18 cellular contexts compared by ENCODE assay signal in genomic region chr14:102882233-102882906, GRCh38. TPM values are rescaled to one million over a fixed set of nuclear protein-coding genes. Genes with fewer than 3 reads are reported as not detected.
DNase-seq lines count a peak whose midpoint lies in the region; ATAC-seq and TF ChIP-seq lines count a peak whose summit lies in the region.
"Had no signal": no experiment of that assay in that cellular context is flagged by ENCODE, and none has a peak within 500 bp of the region (broad histone marks: within the 10 kb centered on the region; RNA-seq: fewer than 3 reads in every experiment).

No MANE protein-coding gene starts in this region.

- intact Hi-C loops in naive thymus-derived CD4-positive, alpha-beta T cell (cut with micrococcal nuclease): loop anchor here in 1 of 2 donors (10.0 kb wide), 1 partner anchor 108 kb away; the partner anchor contains the start of gene TRAF3
- intact Hi-C loops in PC-9 (cut with micrococcal nuclease; ENCODE audit: unreplicated experiment): no loop called here

- H4K20me1 ChIP-seq in PC-9 (ENCODE audit: insufficient read depth): no peaks in the 10 kb centered on the region

- ATAC-seq in naive thymus-derived CD4-positive, alpha-beta T cell: no peak
- no peak for ATAC-seq in HG03159 (IDR thresholded peaks at IDR 0.05; ENCODE audit: unreplicated experiment)
- ATAC-seq: pancreas, right lobe of liver had no signal

- H3K36me3 Mint-ChIP-seq in activated naive CD8-positive, alpha-beta T cell: peaks cover 7% of the 10 kb centered on the region
- peaks cover 15% of the 10 kb centered on the region for H3K36me3 Mint-ChIP-seq in activated naive CD8-positive, alpha-beta T cell treated with anti-CD3 and anti-CD28 coated beads for 36 hours
- peaks cover 0 to 43% (median 22%) of the 10 kb centered on the region in 5 donors for H3K36me3 Mint-ChIP-seq in naive thymus-derived CD4-positive, alpha-beta T cell

- H3K4me1 ChIP-seq in naive thymus-derived CD4-positive, alpha-beta T cell (ENCODE audit: control insufficient read depth in 2 of 2, insufficient read depth in 2 of 2, low read length in 2 of 2): no peaks in the 10 kb centered on the region
- H3K4me1 ChIP-seq in PC-9 (replicated peaks; ENCODE audit: insufficient read depth): no peaks in the 10 kb centered on the region
- H3K4me1 ChIP-seq: pancreas, tibial nerve had no signal

- H3K27ac ChIP-seq in naive thymus-derived CD4-positive, alpha-beta T cell (ENCODE audit: low read depth, low read length): no peak overlapping the region
- H3K27ac ChIP-seq in caudate nucleus (ENCODE audit: low read depth, low read length): no peak overlapping the region
- no peak overlapping the region for H3K27ac ChIP-seq in PC-9
- H3K27ac ChIP-seq: pancreas, right lobe of liver, tibial nerve had no signal

- POLR2A ChIA-PET in naive thymus-derived CD4-positive, alpha-beta T cell (lab: Charles Lee): interaction anchor here (0.6 kb wide), 1 partner anchor 16 kb away, joined by 4 read pairs; no protein-coding TSS in a partner anchor
- POLR2A ChIA-PET in PC-9 (lab: Charles Lee; ENCODE audit: unreplicated experiment): interaction anchor here (0.6 kb wide), 1 partner anchor 679 kb away, joined by 3 read pairs; no protein-coding TSS in a partner anchor

- H3K4me1 Mint-ChIP-seq in activated naive CD8-positive, alpha-beta T cell (ENCODE audit: low read depth): peaks cover 2% of the 10 kb centered on the region
- H3K4me1 Mint-ChIP-seq in activated naive CD8-positive, alpha-beta T cell treated with anti-CD3 and anti-CD28 coated beads for 36 hours: peaks cover 6% of the 10 kb centered on the region
- H3K4me1 Mint-ChIP-seq in naive thymus-derived CD4-positive, alpha-beta T cell: peaks cover 0 to 17% (median 0%) of the 10 kb centered on the region in 7 donors

- no peaks in the 10 kb centered on the region for H3K27me3 ChIP-seq in naive thymus-derived CD4-positive, alpha-beta T cell (ENCODE audit: control insufficient read depth in 2 of 2, insufficient read depth in 2 of 2, low read length in 2 of 2)
- no peaks in the 10 kb centered on the region for H3K27me3 ChIP-seq in PC-9 (ENCODE audit: insufficient read depth, low read depth)
- H3K27me3 ChIP-seq: pancreas, right lobe of liver, tibial nerve had no signal

- H3K9me3 ChIP-seq in naive thymus-derived CD4-positive, alpha-beta T cell (ENCODE audit: control insufficient read depth in 2 of 3, low read length in 3 of 3): no peaks in the 10 kb centered on the region
- H3K9me3 ChIP-seq in PC-9 (ENCODE audit: insufficient read depth, low read depth): no peaks in the 10 kb centered on the region
- H3K9me3 ChIP-seq: Caco-2, pancreas, right lobe of liver, tibial nerve had no signal

- DNase-seq in activated naive CD8-positive, alpha-beta T cell treated with anti-CD3 and anti-CD28 coated beads for 36 hours: no peak
- peak; percentile 9 for DNase-seq in NCI-H187 treated with DMSO at 0.1 percent for 48 hours (lab: John Stamatoyannopoulos, UW)
- DNase-seq in naive thymus-derived CD4-positive, alpha-beta T cell: no peak
- no peak for DNase-seq in caudate nucleus (lab: John Stamatoyannopoulos, UW)
- no peak for DNase-seq in PC-9
- DNase-seq: activated CD4-positive, CD25-positive, alpha-beta regulatory T cell treated with anti-CD3 and anti-CD28 coated beads, Interleukin-2, amount 50 U/mL, for 72 hours; Caco-2; EL; Kasumi-1; kidney glomerular epithelial cell; NCI-H1048; NCI-H2029 treated with DMSO at 0.1 percent for 48 hours; NCI-H446 treated with DMSO at 0.1 percent for 48 hours; pancreas; right lobe of liver had no signal

- no peaks in the 10 kb centered on the region for H3K9me3 Mint-ChIP-seq in activated naive CD8-positive, alpha-beta T cell (ENCODE audit: low read depth)
- H3K9me3 Mint-ChIP-seq in activated naive CD8-positive, alpha-beta T cell treated with anti-CD3 and anti-CD28 coated beads for 36 hours: no peaks in the 10 kb centered on the region
- no peaks in the 10 kb centered on the region for H3K9me3 Mint-ChIP-seq in naive thymus-derived CD4-positive, alpha-beta T cell

- no peak overlapping the region for H3K4me3 Mint-ChIP-seq in activated naive CD8-positive, alpha-beta T cell
- no peak overlapping the region for H3K4me3 Mint-ChIP-seq in activated naive CD8-positive, alpha-beta T cell treated with anti-CD3 and anti-CD28 coated beads for 36 hours
- no peak overlapping the region for H3K4me3 Mint-ChIP-seq in naive thymus-derived CD4-positive, alpha-beta T cell

- H3K79me2 ChIP-seq in PC-9 (ENCODE audit: low read depth): no peaks in the 10 kb centered on the region

- peak overlapping the region; percentile 55 for H3K27ac Mint-ChIP-seq in activated naive CD8-positive, alpha-beta T cell
- H3K27ac Mint-ChIP-seq in activated naive CD8-positive, alpha-beta T cell treated with anti-CD3 and anti-CD28 coated beads for 36 hours: no peak overlapping the region
- H3K27ac Mint-ChIP-seq in naive thymus-derived CD4-positive, alpha-beta T cell: peak overlapping the region in 5 of 9 donors; percentile 1 to 68 (median 27)

- H2AFZ ChIP-seq in PC-9: no peak overlapping the region

- no peaks in the 10 kb centered on the region for H3K9me2 ChIP-seq in PC-9 (ENCODE audit: insufficient read depth)

- peaks cover 0 to 80% (median 8%) of the 10 kb centered on the region in 3 experiments for H3K36me3 ChIP-seq in naive thymus-derived CD4-positive, alpha-beta T cell (ENCODE audit: control insufficient read depth in 2 of 3, insufficient read depth in 3 of 3, low read length in 3 of 3)
- H3K36me3 ChIP-seq in PC-9 (ENCODE audit: low read depth): 0 out of 2 replicates have a peak, but pooled peaks cover 6% of the 10 kb centered on the region
- H3K36me3 ChIP-seq: pancreas had no signal

- H3K4me2 ChIP-seq in PC-9: no peak overlapping the region

- CTCF ChIA-PET in naive thymus-derived CD4-positive, alpha-beta T cell (lab: Charles Lee): interaction anchor here (0.6 kb wide), 1 partner anchor 10 kb away, joined by 3 read pairs; no protein-coding TSS in a partner anchor
- CTCF ChIA-PET in PC-9 (lab: Charles Lee): interaction anchor here (0.6 to 0.7 kb wide), 2 partner anchors 60 to 188 kb away, joined by 3 to 8 read pairs; no protein-coding TSS in a partner anchor

- no peak overlapping the region for H3K4me3 ChIP-seq in naive thymus-derived CD4-positive, alpha-beta T cell (ENCODE audit: low read length)
- no peak overlapping the region for H3K4me3 ChIP-seq in PC-9
- H3K4me3 ChIP-seq: pancreas, right lobe of liver, tibial nerve had no signal

- H3K27me3 Mint-ChIP-seq in activated naive CD8-positive, alpha-beta T cell: no peaks in the 10 kb centered on the region
- no peaks in the 10 kb centered on the region for H3K27me3 Mint-ChIP-seq in activated naive CD8-positive, alpha-beta T cell treated with anti-CD3 and anti-CD28 coated beads for 36 hours
- H3K27me3 Mint-ChIP-seq in naive thymus-derived CD4-positive, alpha-beta T cell: no peaks in the 10 kb centered on the region

- TF ChIP-seq CTCF in PC-9 (conservative IDR thresholded peaks at IDR 0.05): no peak

- BruUV-seq in PC-9 (replicated peaks; lab: Mats Ljungman, UMichigan): no TSS peak

- H3F3A ChIP-seq in PC-9 (ENCODE audit: insufficient read depth, low read depth): peaks cover 3% of the 10 kb centered on the region; the same call in 1 of the 2 replicates

RNA-seq across cellular contexts. Expression of gene AMN, which starts 40.1 kb away (rescaled TPM):
- total RNA-seq in activated naive CD8-positive, alpha-beta T cell treated with anti-CD3 and anti-CD28 coated beads for 36 hours: 1 to 10 TPM in 1 of 2 experiments, under 1 TPM in 1; 0.72 to 2.0 TPM
- total RNA-seq in naive thymus-derived CD4-positive, alpha-beta T cell: 10 to 100 TPM in 2 of 5 experiments, 1 to 10 TPM in 2, under 1 TPM in 1; 0.53 to 11.0 (median 4.0) TPM
- polyA plus RNA-seq in naive thymus-derived CD4-positive, alpha-beta T cell: 1 to 10 TPM; 3.0 to 3.8 TPM
- 21.8 and 36.5 TPM in 2 replicates for total RNA-seq in PC-9 (2021)
